In the genomic region with DNA sequence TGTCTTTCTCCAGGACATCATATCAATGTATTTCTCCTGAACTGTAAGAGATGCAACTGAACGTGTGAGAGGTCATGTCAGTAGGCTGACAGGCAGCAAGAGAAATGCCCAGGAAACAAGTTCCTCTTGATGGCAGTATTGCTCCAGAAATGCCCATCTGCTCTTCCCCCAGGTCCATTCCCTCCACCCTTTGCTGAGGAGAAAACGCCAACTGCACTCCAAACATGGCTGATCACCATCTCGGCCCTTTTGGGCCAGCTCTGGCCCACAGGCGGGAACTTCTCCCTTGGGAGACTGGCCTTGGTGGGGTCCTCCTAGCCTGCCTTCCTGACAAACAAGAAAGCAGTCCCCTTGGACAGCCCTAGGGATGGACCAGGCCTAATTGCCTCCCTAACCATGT, we compare ENCODE assay signal across 8 cellular contexts.
DNase-seq lines count a peak whose midpoint lies in the region; ATAC-seq and TF ChIP-seq lines count a peak whose summit lies in the region.

No MANE protein-coding gene starts in this region.

- no peaks in the 10 kb centered on the region for H3K27me3 ChIP-seq in Loucy (ENCODE audit: insufficient read depth, low read length, poor library complexity, severe bottlenecking)

- no peaks in the 10 kb centered on the region for H3K27me3 Mint-ChIP-seq in osteocyte (ENCODE audit: unreplicated experiment)
- H3K27me3 Mint-ChIP-seq in stimulated activated naive CD8-positive, alpha-beta T cell treated with anti-CD3 and anti-CD28 coated beads, Interleukin-15, amount 100 ng/mL, for 72 hours = no peaks in the 10 kb centered on the region

- no peak overlapping the region for H3K27ac Mint-ChIP-seq in osteocyte (ENCODE audit: unreplicated experiment)
- H3K27ac Mint-ChIP-seq in stimulated activated naive CD8-positive, alpha-beta T cell treated with anti-CD3 and anti-CD28 coated beads, Interleukin-15, amount 100 ng/mL, for 72 hours = no peak overlapping the region

- no peak overlapping the region for H3K9ac ChIP-seq in Loucy (ENCODE audit: low read depth, low read length, poor library complexity, severe bottlenecking)

- H4K20me1 ChIP-seq in Loucy (ENCODE audit: insufficient read depth, low read length, poor library complexity, severe bottlenecking) = no peaks in the 10 kb centered on the region

- no peaks in the 10 kb centered on the region for H3K9me3 ChIP-seq in Loucy (ENCODE audit: insufficient read depth, low read depth, low read length)

- H3K79me2 ChIP-seq in Loucy (ENCODE audit: insufficient read depth, low read length) = no peaks in the 10 kb centered on the region

- peaks cover 4% of the 10 kb centered on the region for H3K4me1 ChIP-seq in Loucy (ENCODE audit: insufficient read depth, low read length, poor library complexity, severe bottlenecking)

- peaks cover 4% of the 10 kb centered on the region for H3K36me3 Mint-ChIP-seq in osteocyte (ENCODE audit: unreplicated experiment)

- no peaks in the 10 kb centered on the region for H3F3A ChIP-seq in Loucy (ENCODE audit: low read depth)

- H3K4me3 ChIP-seq in Loucy (ENCODE audit: low read length, poor library complexity, severe bottlenecking) = no peak overlapping the region

- H3K4me1 Mint-ChIP-seq in osteocyte (ENCODE audit: unreplicated experiment) = no peaks in the 10 kb centered on the region
- H3K4me1 Mint-ChIP-seq in stimulated activated naive CD8-positive, alpha-beta T cell treated with anti-CD3 and anti-CD28 coated beads, Interleukin-15, amount 100 ng/mL, for 72 hours = no peaks in the 10 kb centered on the region

- H3K9me2 ChIP-seq in Loucy (replicated peaks; ENCODE audit: low read depth, low read length) = no peaks in the 10 kb centered on the region

- TF ChIP-seq CTCF in Loucy (conservative IDR thresholded peaks at IDR 0.05; ENCODE audit: low read length) (peak; percentile 45), osteocyte (IDR thresholded peaks at IDR 0.05) (no peak)

- H3K4me2 ChIP-seq in Loucy (ENCODE audit: low read depth, low read length, poor library complexity, severe bottlenecking) = peak overlapping the region; percentile 68

- no peak overlapping the region for H2AFZ ChIP-seq in Loucy (ENCODE audit: low read length)

- DNase-seq in anterior cingulate cortex (lab: John Stamatoyannopoulos, UW) (peak in 38 of 58 donors; percentile 0 to 80 (median 20)), osteocyte (ENCODE audit: extremely low spot score, unreplicated experiment) (peak; percentile 66), CD1c-positive myeloid dendritic cell (ENCODE audit: extremely low spot score) (no peak)
- no peak for DNase-seq in stimulated activated naive CD8-positive, alpha-beta T cell treated with anti-CD3 and anti-CD28 coated beads, Interleukin-15, amount 100 ng/mL, for 72 hours
- no peak for DNase-seq in stimulated activated CD4-positive, alpha-beta T cell treated with anti-CD3 and anti-CD28 coated beads, Interleukin-12 subunit alpha, Interleukin-12 subunit beta, amount 100 ng/mL, for 4 hours
- no peak for DNase-seq in activated CD8-positive, alpha-beta memory T cell treated with anti-CD3 and anti-CD28 coated beads, Interleukin-2, amount 50 U/mL, for 48 hours

- H3K9me3 Mint-ChIP-seq in osteocyte (ENCODE audit: unreplicated experiment) = peaks cover 40% of the 10 kb centered on the region
- H3K9me3 Mint-ChIP-seq in stimulated activated naive CD8-positive, alpha-beta T cell treated with anti-CD3 and anti-CD28 coated beads, Interleukin-15, amount 100 ng/mL, for 72 hours = peaks cover 0 to 6% of the 10 kb centered on the region in 2 donors

- H3K4me3 Mint-ChIP-seq in osteocyte (ENCODE audit: unreplicated experiment) = no peak overlapping the region
- no peak overlapping the region for H3K4me3 Mint-ChIP-seq in stimulated activated naive CD8-positive, alpha-beta T cell treated with anti-CD3 and anti-CD28 coated beads, Interleukin-15, amount 100 ng/mL, for 72 hours

- ATAC-seq in GM18519 (IDR thresholded peaks at IDR 0.05; ENCODE audit: low FRiP score, unreplicated experiment) = peak; percentile 34
- no peak for ATAC-seq in stimulated activated naive CD8-positive, alpha-beta T cell treated with anti-CD3 and anti-CD28 coated beads, Interleukin-15, amount 100 ng/mL, for 72 hours

- H3K36me3 ChIP-seq in Loucy (ENCODE audit: insufficient read depth, low read length) = no peaks in the 10 kb centered on the region

Comparison
In these comparisons a context has a peak if more than half of its experiments do, and no peak if none do; other contexts are left out.
1. DNase-seq: peak in anterior cingulate cortex (38 of 58) and osteocyte (single experiment); none in stimulated activated naive CD8-positive, alpha-beta T cell treated with anti-CD3 and anti-CD28 coated beads, Interleukin-15, amount 100 ng/mL, for 72 hours (0 of 2), stimulated activated CD4-positive, alpha-beta T cell treated with anti-CD3 and anti-CD28 coated beads, Interleukin-12 subunit alpha, Interleukin-12 subunit beta, amount 100 ng/mL, for 4 hours (single experiment), activated CD8-positive, alpha-beta memory T cell treated with anti-CD3 and anti-CD28 coated beads, Interleukin-2, amount 50 U/mL, for 48 hours (single experiment) and CD1c-positive myeloid dendritic cell (single experiment).